ENCODE assay signal across 8 cellular contexts in the genomic region with DNA sequence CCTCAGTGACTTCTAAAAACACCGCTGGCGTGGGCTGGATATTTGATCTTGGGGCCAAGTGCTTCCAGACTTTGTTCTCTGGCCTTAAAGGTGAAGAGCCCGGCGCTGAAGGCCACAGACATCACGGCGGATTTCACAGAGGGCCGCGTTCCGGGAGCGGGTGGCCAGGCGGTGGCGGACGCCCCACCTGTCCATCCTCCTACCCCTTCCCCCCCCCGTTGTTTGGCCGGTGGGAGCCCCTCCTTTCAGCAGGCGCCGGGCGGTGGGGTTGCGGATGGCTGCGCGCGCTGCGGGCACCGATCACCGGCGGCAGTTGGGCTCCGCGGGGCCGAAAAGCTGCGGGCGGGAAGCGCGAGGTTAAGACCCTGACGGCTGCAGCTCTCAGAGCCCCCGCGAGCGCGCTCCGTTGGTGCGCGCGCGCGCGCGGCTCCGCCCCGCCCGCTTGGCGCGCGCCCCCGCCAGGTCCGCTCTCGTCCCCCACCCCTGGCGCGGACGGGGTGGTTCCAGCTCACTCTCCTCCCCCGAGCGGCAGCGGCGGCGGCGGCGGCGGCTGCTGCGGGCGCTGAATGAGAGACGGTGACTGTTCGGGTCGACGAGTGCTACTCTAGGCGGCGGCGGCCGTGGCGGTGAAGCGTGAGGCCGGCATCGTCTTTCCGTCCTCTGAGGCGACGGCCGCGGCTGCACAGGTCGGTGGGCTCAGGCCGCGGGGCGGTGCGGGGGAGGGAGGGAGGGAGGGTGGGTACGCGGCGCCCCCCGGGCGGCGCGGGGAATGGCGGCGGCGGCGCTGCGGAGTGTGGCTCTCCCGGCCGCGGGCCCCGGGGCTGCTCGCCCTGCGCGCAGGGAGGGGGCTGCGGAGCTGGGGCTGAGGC. TPM values are rescaled to one million over a fixed set of nuclear protein-coding genes. Genes with fewer than 3 reads are reported as not detected.
DNase-seq lines count a peak whose midpoint lies in the region; ATAC-seq lines count a peak whose summit lies in the region.

A gene with protein sequence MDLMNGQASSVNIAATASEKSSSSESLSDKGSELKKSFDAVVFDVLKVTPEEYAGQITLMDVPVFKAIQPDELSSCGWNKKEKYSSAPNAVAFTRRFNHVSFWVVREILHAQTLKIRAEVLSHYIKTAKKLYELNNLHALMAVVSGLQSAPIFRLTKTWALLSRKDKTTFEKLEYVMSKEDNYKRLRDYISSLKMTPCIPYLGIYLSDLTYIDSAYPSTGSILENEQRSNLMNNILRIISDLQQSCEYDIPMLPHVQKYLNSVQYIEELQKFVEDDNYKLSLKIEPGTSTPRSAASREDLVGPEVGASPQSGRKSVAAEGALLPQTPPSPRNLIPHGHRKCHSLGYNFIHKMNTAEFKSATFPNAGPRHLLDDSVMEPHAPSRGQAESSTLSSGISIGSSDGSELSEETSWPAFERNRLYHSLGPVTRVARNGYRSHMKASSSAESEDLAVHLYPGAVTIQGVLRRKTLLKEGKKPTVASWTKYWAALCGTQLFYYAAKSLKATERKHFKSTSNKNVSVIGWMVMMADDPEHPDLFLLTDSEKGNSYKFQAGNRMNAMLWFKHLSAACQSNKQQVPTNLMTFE (plus strand): TSS at position 511 of the 869 bp plus-strand sequence. CDS start 51,521 bp downstream, outside the sequence.

- no peaks in the 10 kb centered on the region for H3K36me3 ChIP-seq in mesodermal cell (ENCODE audit: control insufficient read depth, insufficient read depth, low read length)

- H3K9me3 ChIP-seq in mesodermal cell (ENCODE audit: control insufficient read depth, low read length) = no peaks in the 10 kb centered on the region

- peak within 1 kb of the TSS; percentile 90 for H3K27ac ChIP-seq in mesodermal cell (ENCODE audit: low read depth, low read length, severe bottlenecking)

- ATAC-seq in GM19043 (IDR thresholded peaks at IDR 0.05; ENCODE audit: low read depth, unreplicated experiment) = peak; percentile 44
- peak; percentile 52 for ATAC-seq in HG03342 (IDR thresholded peaks at IDR 0.05; ENCODE audit: unreplicated experiment)

- 1 to 2% methylated on average over 49 to 55 of the region's 110 CpGs for WGBS in mesodermal cell (ENCODE audit: insufficient coverage in 2 of 2), 2 experiments

- H3K4me3 ChIP-seq in mesodermal cell (ENCODE audit: extremely low read depth, insufficient read depth, low read length, poor library complexity, severe bottlenecking) = peak within 1 kb of the TSS; percentile 72

- DNase-seq in Ammon's horn (ENCODE audit: low spot score) = peak; percentile 80
- peak; percentile 92 for DNase-seq in NCI-H82 (lab: John Stamatoyannopoulos, UW)
- peak; percentile 69 for DNase-seq in activated CD8-positive, alpha-beta memory T cell treated with anti-CD3 and anti-CD28 coated beads, Interleukin-2, amount 50 U/mL, for 4 hours
- DNase-seq in stimulated activated CD8-positive, alpha-beta memory T cell treated with anti-CD3 and anti-CD28 coated beads, Interleukin-15, amount 100 ng/mL, for 4 hours (ENCODE audit: low read depth in 2 of 2) = peak; percentile 22 to 53

- in situ Hi-C loops in endometrial microvascular endothelial cells (cut with HindIII; ENCODE audit: inconsistent ontology term, low pct_unique_long_range_greater_than_20kb, low sequenced_read_pairs) = no loop called here

- H3K4me1 ChIP-seq in mesodermal cell (ENCODE audit: control insufficient read depth, insufficient read depth, low read length, poor library complexity, severe bottlenecking) = peaks cover 7% of the 10 kb centered on the region

RNA-seq across cellular contexts. Expression of the gene that starts here (rescaled TPM):
- 19.5 TPM for total RNA-seq in endometrial microvascular endothelial cells (ENCODE audit: inconsistent ontology term)
- 31.6 TPM for polyA plus RNA-seq in mesodermal cell (2013, experiment 1 of 2)
- 27.9 TPM for polyA plus RNA-seq in mesodermal cell (2013, experiment 2 of 2)

Comparison
In these comparisons a context has a peak if more than half of its experiments do, and no peak if none do; other contexts are left out.
1. Peak in every context shown above with its lines: DNase-seq, ATAC-seq, H3K4me3 ChIP-seq and H3K27ac ChIP-seq.
2. DNase-seq: peak in every context shown above with its lines; median percentile 92 in NCI-H82; 80 in Ammon's horn; 69 in activated CD8-positive, alpha-beta memory T cell treated with anti-CD3 and anti-CD28 coated beads, Interleukin-2, amount 50 U/mL, for 4 hours; 38 in stimulated activated CD8-positive, alpha-beta memory T cell treated with anti-CD3 and anti-CD28 coated beads, Interleukin-15, amount 100 ng/mL, for 4 hours.